ENCODE assay signal across 8 cellular contexts in genomic region chr1:154221815-154222081, GRCh38. TPM values are rescaled to one million over a fixed set of nuclear protein-coding genes. Genes with fewer than 3 reads are reported as not detected.
DNase-seq lines count a peak whose midpoint lies in the region; ATAC-seq and TF ChIP-seq lines count a peak whose summit lies in the region.

No MANE protein-coding gene starts in this region.

- H3K27me3 ChIP-seq in colonic mucosa (no peaks in the 10 kb centered on the region), muscle layer of duodenum (ENCODE audit: low read depth, low read length) (no peaks in the 10 kb centered on the region)

- DNase-seq in ELR (ENCODE audit: low read depth) (peak; percentile 70), NCI-H69 (lab: John Stamatoyannopoulos, UW) (peak; percentile 46), colonic mucosa (no peak), LoVo (ENCODE audit: low spot score) (no peak), HuH-7 (ENCODE audit: low spot score) (no peak), NCI-H1694 treated with DMSO at 0.1 percent for 48 hours (lab: John Stamatoyannopoulos, UW) (no peak)

- intact Hi-C loops in colonic mucosa (cut with DNase I), result no loop called here

- H3K9me3 ChIP-seq in colonic mucosa, result no peaks in the 10 kb centered on the region
- H3K9me3 ChIP-seq in muscle layer of duodenum (ENCODE audit: control insufficient read depth in 1 of 2, low read length in 2 of 2), result no peaks in the 10 kb centered on the region

- H3K4me3 ChIP-seq in colonic mucosa, result peak overlapping the region; percentile 77
- peak overlapping the region; percentile 74 to 82 for H3K4me3 ChIP-seq in muscle layer of duodenum (ENCODE audit: low read depth in 1 of 2, low read length in 2 of 2)

- H3K27ac ChIP-seq in colonic mucosa (peak overlapping the region; percentile 98), muscle layer of duodenum (ENCODE audit: low read length) (peak overlapping the region; percentile 93)

- no peak for ATAC-seq in HG02571 (IDR thresholded peaks at IDR 0.05; ENCODE audit: unreplicated experiment)

- H3K36me3 ChIP-seq in colonic mucosa (no peaks in the 10 kb centered on the region), muscle layer of duodenum (ENCODE audit: control insufficient read depth in 1 of 2, insufficient read depth in 2 of 2, low read length in 2 of 2) (peaks cover 14 to 21% of the 10 kb centered on the region in 2 donors)

- peak overlapping the region; percentile 93 to 99 for H3K9ac ChIP-seq in colonic mucosa (ENCODE audit: low read depth in 2 of 2, low read length in 2 of 2)

- peaks cover 7% of the 10 kb centered on the region for H3K4me1 ChIP-seq in colonic mucosa
- H3K4me1 ChIP-seq in muscle layer of duodenum (ENCODE audit: control insufficient read depth in 1 of 2, insufficient read depth in 2 of 2, low read length in 2 of 2), result peaks cover 24 to 59% of the 10 kb centered on the region in 2 donors

- no peak for TF ChIP-seq CTCF in colonic mucosa (IDR thresholded peaks at IDR 0.05)

RNA-seq across cellular contexts. Expression of gene UBAP2L, which starts 1.0 kb away (rescaled TPM):
- 100 to 1,000 TPM in 1 of 2 donors, 10 to 100 TPM in 1; 84.8 to 102 TPM for total RNA-seq in colonic mucosa

RNA-seq across cellular contexts. Expression of gene CFAP141, which starts 15.6 kb away (rescaled TPM):
- total RNA-seq in colonic mucosa, result not detected

RNA-seq across cellular contexts. Expression of gene TPM3, which starts 29.8 kb away (rescaled TPM):
- 100 to 1,000 TPM; 502 to 757 TPM for total RNA-seq in colonic mucosa

RNA-seq across cellular contexts. Expression of gene HAX1, which starts 50.7 kb away (rescaled TPM):
- total RNA-seq in colonic mucosa, result 10 to 100 TPM; 53.4 to 83.6 TPM

Comparison
In these comparisons a context has a peak if more than half of its experiments do, and no peak if none do; other contexts are left out.
1. DNase-seq: peak in ELR (single experiment) and NCI-H69 (single experiment); none in colonic mucosa (single experiment), LoVo (single experiment), HuH-7 (single experiment) and NCI-H1694 treated with DMSO at 0.1 percent for 48 hours (single experiment).